ENCODE assay signal across 8 cellular contexts in genomic region chr12:57522887-57523705, GRCh38. TPM values are rescaled to one million over a fixed set of nuclear protein-coding genes. Genes with fewer than 3 reads are reported as not detected.
A peak's percentile ranks its signal among the peaks of the same experiment; 100 is the strongest.
DNase-seq lines count a peak whose midpoint lies in the region; ATAC-seq, FAIRE-seq and TF ChIP-seq lines count a peak whose summit lies in the region.

No MANE protein-coding gene starts in this region.

- TF ChIP-seq CTCF in fibroblast of the aortic adventitia (IDR thresholded peaks at IDR 0.05; ENCODE audit: insufficient read depth, low read length) (no peak), nephron (IDR thresholded peaks at IDR 0.05; ENCODE audit: unreplicated experiment in 3 of 3) (no peak)

- H3K27me3 Mint-ChIP-seq in activated T-cell treated with anti-CD3 and anti-CD28 coated beads, Interleukin-2, amount 50 U/mL, for 72 hours (ENCODE audit: low read depth), result no peaks in the 10 kb centered on the region
- H3K27me3 Mint-ChIP-seq in nephron (ENCODE audit: low read depth), result no peaks in the 10 kb centered on the region

- H3K9me3 Mint-ChIP-seq in activated T-cell treated with anti-CD3 and anti-CD28 coated beads, Interleukin-2, amount 50 U/mL, for 72 hours, result no peaks in the 10 kb centered on the region
- H3K9me3 Mint-ChIP-seq in nephron, result no peaks in the 10 kb centered on the region

- no peak for ATAC-seq in activated T-cell treated with anti-CD3 and anti-CD28 coated beads, Interleukin-2, amount 50 U/mL, for 72 hours (replicated peaks in 1 of 2)
- no peak for ATAC-seq in HG02678 (IDR thresholded peaks at IDR 0.05; ENCODE audit: unreplicated experiment)

- DNase-seq in GM12892 (ENCODE audit: insufficient read length) (no peak), NCI-H748 (lab: John Stamatoyannopoulos, UW; ENCODE audit: unreplicated experiment) (peak; percentile 62), fibroblast of the aortic adventitia (ENCODE audit: low read depth) (peak; percentile 58), NCI-H2081 treated with DMSO at 0.1 percent for 48 hours (lab: John Stamatoyannopoulos, UW) (no peak), SHP77 (lab: John Stamatoyannopoulos, UW) (no peak)
- DNase-seq in activated T-cell treated with anti-CD3 and anti-CD28 coated beads, Interleukin-2, amount 50 U/mL, for 72 hours, result peak in 1 of 2 donors; percentile 37

- peak; percentile 55; the same call in 1 of the 2 replicates for TF ChIP-seq POLR2A in GM12892 (IDR thresholded peaks at IDR 0.05; ENCODE audit: low read depth, low read length)

- H3K36me3 Mint-ChIP-seq in activated T-cell treated with anti-CD3 and anti-CD28 coated beads, Interleukin-2, amount 50 U/mL, for 72 hours (ENCODE audit: insufficient read depth in 2 of 2), result peaks cover 14 to 24% of the 10 kb centered on the region in 2 donors
- H3K36me3 Mint-ChIP-seq in nephron (ENCODE audit: low read depth), result peaks cover 26% of the 10 kb centered on the region

- H3K4me3 Mint-ChIP-seq in activated T-cell treated with anti-CD3 and anti-CD28 coated beads, Interleukin-2, amount 50 U/mL, for 72 hours, result peak overlapping the region; percentile 94 to 97
- peak overlapping the region; percentile 95 to 99 (median 98) for H3K4me3 Mint-ChIP-seq in nephron

- peaks cover 55% of the 10 kb centered on the region for H3K4me1 Mint-ChIP-seq in activated T-cell treated with anti-CD3 and anti-CD28 coated beads, Interleukin-2, amount 50 U/mL, for 72 hours (ENCODE audit: low read depth)
- peaks cover 46% of the 10 kb centered on the region for H3K4me1 Mint-ChIP-seq in nephron

- H3K27ac Mint-ChIP-seq in activated T-cell treated with anti-CD3 and anti-CD28 coated beads, Interleukin-2, amount 50 U/mL, for 72 hours, result peak overlapping the region; percentile 92
- peak overlapping the region; percentile 91 to 98 (median 97) for H3K27ac Mint-ChIP-seq in nephron

- peak overlapping the region; percentile 86 for H3K4me3 ChIP-seq in fibroblast of the aortic adventitia (ENCODE audit: low read depth, low read length)

- peak; percentile 72 for FAIRE-seq in GM12892 (lab: Jason Lieb, UNC)

RNA-seq across cellular contexts. Expression of gene MBD6, which starts 0.5 kb away (rescaled TPM):
- 11.0 TPM for polyA plus RNA-seq in GM12892 (2012; ENCODE audit: missing spikeins)
- 100 to 1,000 TPM; 131 to 148 TPM for total RNA-seq in activated T-cell treated with anti-CD3 and anti-CD28 coated beads, Interleukin-2, amount 50 U/mL, for 72 hours
- 4.2 and 7.6 TPM in 2 replicates for total RNA-seq in fibroblast of the aortic adventitia (ENCODE audit: low replicate concordance)

RNA-seq across cellular contexts. Expression of gene DDIT3, which starts 2.8 kb away (rescaled TPM):
- 20.6 TPM for polyA plus RNA-seq in GM12892 (2012; ENCODE audit: missing spikeins)
- 10 to 100 TPM; 64.6 to 71.7 TPM for total RNA-seq in activated T-cell treated with anti-CD3 and anti-CD28 coated beads, Interleukin-2, amount 50 U/mL, for 72 hours
- total RNA-seq in fibroblast of the aortic adventitia (ENCODE audit: low replicate concordance), result 37.7 and 60.3 TPM in 2 replicates

RNA-seq across cellular contexts. Expression of gene DCTN2, which starts 23.9 kb away (rescaled TPM):
- 76.9 TPM for polyA plus RNA-seq in GM12892 (2012; ENCODE audit: missing spikeins)
- 10 to 100 TPM; 94.9 to 99.0 TPM for total RNA-seq in activated T-cell treated with anti-CD3 and anti-CD28 coated beads, Interleukin-2, amount 50 U/mL, for 72 hours
- 106 and 140 TPM in 2 replicates for total RNA-seq in fibroblast of the aortic adventitia (ENCODE audit: low replicate concordance)

RNA-seq across cellular contexts. Expression of gene KIF5A, which starts 26.7 kb away (rescaled TPM):
- polyA plus RNA-seq in GM12892 (2012; ENCODE audit: missing spikeins), result 0.55 TPM
- 1 to 10 TPM; 3.2 to 5.9 TPM for total RNA-seq in activated T-cell treated with anti-CD3 and anti-CD28 coated beads, Interleukin-2, amount 50 U/mL, for 72 hours
- 0.72 and 1.8 TPM in 2 replicates for total RNA-seq in fibroblast of the aortic adventitia (ENCODE audit: low replicate concordance)

RNA-seq across cellular contexts. Expression of gene MARS1, which starts 35.2 kb away (rescaled TPM):
- polyA plus RNA-seq in GM12892 (2012; ENCODE audit: missing spikeins), result 88.4 TPM
- 100 to 1,000 TPM; 575 to 653 TPM for total RNA-seq in activated T-cell treated with anti-CD3 and anti-CD28 coated beads, Interleukin-2, amount 50 U/mL, for 72 hours
- total RNA-seq in fibroblast of the aortic adventitia (ENCODE audit: low replicate concordance), result 185 and 272 TPM in 2 replicates

Comparison
In these comparisons a context has a peak if more than half of its experiments do, and no peak if none do; other contexts are left out.
1. DNase-seq: peak in NCI-H748 (single experiment) and fibroblast of the aortic adventitia (single experiment); none in GM12892 (single experiment), NCI-H2081 treated with DMSO at 0.1 percent for 48 hours (single experiment) and SHP77 (0 of 2).
2. RNA of gene MBD6, which starts 0.5 kb away (total RNA-seq): 131 to 148 TPM in activated T-cell treated with anti-CD3 and anti-CD28 coated beads, Interleukin-2, amount 50 U/mL, for 72 hours; 4.2 to 7.6 TPM in fibroblast of the aortic adventitia; every median in the first group is over 10 times any median in the second.